Comparison of ENCODE assay signal across 12 cellular contexts in the genomic region with DNA sequence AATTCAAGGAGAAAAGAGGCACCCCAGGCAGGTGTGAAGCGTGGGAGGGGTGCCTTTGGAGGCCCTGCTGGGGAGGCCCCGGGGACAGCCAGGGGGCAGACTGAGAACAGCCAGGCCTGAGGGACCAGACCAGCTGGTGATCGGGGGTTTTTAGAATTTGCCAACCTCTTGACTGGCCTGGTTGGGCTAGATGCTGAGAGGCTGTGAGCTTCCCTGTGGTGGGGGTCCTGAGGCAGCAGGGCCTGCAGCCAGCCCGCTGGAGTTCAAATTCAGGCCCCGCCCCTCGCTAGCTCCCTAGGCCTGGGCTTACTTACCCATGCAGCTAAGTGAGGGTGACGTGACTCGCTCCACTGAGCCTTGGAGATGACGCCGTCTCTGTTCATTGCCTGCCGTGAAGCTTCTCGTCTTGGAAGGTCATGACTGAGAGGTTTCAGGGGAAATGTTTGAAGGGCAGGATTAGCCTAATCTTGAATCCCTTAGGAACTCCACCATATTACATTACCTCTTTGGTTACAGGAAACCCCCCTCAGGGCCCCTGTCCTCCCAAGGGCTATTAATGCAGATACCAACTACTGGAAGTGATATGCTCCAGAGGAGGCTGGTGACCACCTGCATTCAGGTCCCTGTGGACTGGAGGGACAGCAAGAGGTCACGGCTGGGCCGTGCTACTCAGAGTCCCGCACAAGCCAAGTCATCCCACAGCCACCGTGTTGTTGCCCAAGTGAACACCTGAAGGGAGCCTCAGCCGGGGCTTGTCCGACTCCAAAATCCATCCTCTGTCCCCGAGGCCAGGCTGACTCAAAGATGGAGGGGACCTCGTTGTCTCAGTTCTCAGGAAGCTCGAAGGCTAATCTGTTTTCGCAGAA.
DNase-seq lines count a peak whose midpoint lies in the region; ATAC-seq, FAIRE-seq and TF ChIP-seq lines count a peak whose summit lies in the region.
"Had no signal": no experiment of that assay in that cellular context is flagged by ENCODE, and none has a peak within 500 bp of the region (broad histone marks: within the 10 kb centered on the region; RNA-seq: fewer than 3 reads in every experiment).

No MANE protein-coding gene starts in this region.

- ATAC-seq in GM19328 (IDR thresholded peaks at IDR 0.05; ENCODE audit: unreplicated experiment) (peak; percentile 43), HG02981 (IDR thresholded peaks at IDR 0.05; ENCODE audit: unreplicated experiment) (peak; percentile 37), left lung (no peak)
- ATAC-seq: activated CD8-positive, alpha-beta T cell treated with anti-CD3 and anti-CD28 coated beads for 36 hours; Panc1 had no signal

- peaks cover 13% of the 10 kb centered on the region for H3K9me3 ChIP-seq in WERI-Rb-1 (ENCODE audit: severe bottlenecking)
- H3K9me3 ChIP-seq in uterus, result no peaks in the 10 kb centered on the region
- H3K9me3 ChIP-seq in left lung, result peaks cover 0 to 3% of the 10 kb centered on the region in 2 donors

- TF ChIP-seq CTCF in GM10266 (IDR thresholded peaks at IDR 0.05; ENCODE audit: control insufficient read depth, insufficient read depth, low read depth, missing control alignments) (peak; percentile 41), WERI-Rb-1 (IDR thresholded peaks at IDR 0.05; ENCODE audit: low read depth, low read length) (no peak), uterus (IDR thresholded peaks at IDR 0.05) (no peak), D721Med (IDR thresholded peaks at IDR 0.05; ENCODE audit: insufficient read depth, missing control alignments) (no peak), left lung (IDR thresholded peaks at IDR 0.05) (no peak)

- peak; percentile 68 for DNase-seq in GM10266 (ENCODE audit: extremely low spot score)
- peak; percentile 38 for DNase-seq in WERI-Rb-1
- DNase-seq in uterus, result no peak
- DNase-seq in D721Med (ENCODE audit: insufficient read length, low spot score), result no peak
- DNase-seq in left lung, result no peak
- DNase-seq in effector CD8-positive, alpha-beta T cell (lab: John Stamatoyannopoulos, UW), result no peak
- DNase-seq: activated CD8-positive, alpha-beta T cell treated with anti-CD3 and anti-CD28 coated beads for 36 hours; DND-41; nucleus accumbens had no signal

- H3K4me1 ChIP-seq in uterus, result no peaks in the 10 kb centered on the region
- peaks cover 8 to 20% of the 10 kb centered on the region in 2 donors for H3K4me1 ChIP-seq in left lung

- intact Hi-C loops in uterus (cut with DNase I; ENCODE audit: low total_unique reads) (no loop called here), left lung (cut with DNase I) (no loop called here)

- no peak overlapping the region for H3K27ac ChIP-seq in WERI-Rb-1
- no peak overlapping the region for H3K27ac ChIP-seq in uterus
- no peak overlapping the region for H3K27ac ChIP-seq in left lung

- TF ChIP-seq POLR2A in uterus (IDR thresholded peaks at IDR 0.05), result no peak

- FAIRE-seq in D721Med (lab: Jason Lieb, UNC), result no peak

- no peaks in the 10 kb centered on the region for H3K36me3 ChIP-seq in WERI-Rb-1
- H3K36me3 ChIP-seq in uterus, result no peaks in the 10 kb centered on the region
- no peaks in the 10 kb centered on the region for H3K36me3 ChIP-seq in left lung

- H3K27me3 ChIP-seq in WERI-Rb-1 (ENCODE audit: insufficient read depth, low read depth, severe bottlenecking) (no peaks in the 10 kb centered on the region), uterus (no peaks in the 10 kb centered on the region), left lung (no peaks in the 10 kb centered on the region)

- H3K4me3 ChIP-seq in WERI-Rb-1 (ENCODE audit: low read depth, low read length), result no peak overlapping the region
- no peak overlapping the region for H3K4me3 ChIP-seq in uterus
- H3K4me3 ChIP-seq in left lung, result no peak overlapping the region

Comparison
In these comparisons a context has a peak if more than half of its experiments do, and no peak if none do; other contexts are left out.
1. DNase-seq: peak in GM10266 (single experiment) and WERI-Rb-1 (single experiment); none in uterus (0 of 2), D721Med (single experiment), left lung (0 of 2) and effector CD8-positive, alpha-beta T cell (single experiment).